ENCODE assay signal across 24 cellular contexts in genomic region chr6:90151827-90152449, GRCh38.
DNase-seq lines count a peak whose midpoint lies in the region; ATAC-seq, FAIRE-seq and TF ChIP-seq lines count a peak whose summit lies in the region.
"Had no signal": no experiment of that assay in that cellular context is flagged by ENCODE, and none has a peak within 500 bp of the region (broad histone marks: within the 10 kb centered on the region; RNA-seq: fewer than 3 reads in every experiment).

No MANE protein-coding gene starts in this region.

- H3K4me3 Mint-ChIP-seq in activated CD8-positive, alpha-beta T cell treated with anti-CD3 and anti-CD28 coated beads, Interleukin-2, amount 10 ng/mL, durations not matched to agents 7 days and 5 days: no peak overlapping the region
- H3K4me3 Mint-ChIP-seq: CD4-positive, alpha-beta T cell; GM23338 had no signal

- CTCF ChIA-PET in A549 (lab: Yijun Ruan, JAX): no interaction called here
- CTCF ChIA-PET in activated CD8-positive, alpha-beta T cell treated with anti-CD3 and anti-CD28 coated beads, Interleukin-2, amount 10 ng/mL, durations not matched to agents 7 days and 5 days (lab: Charles Lee): interaction anchor here (0.7 to 0.9 kb wide), 2 partner anchors 10 to 21 kb away, joined by 3 to 4 read pairs; no protein-coding TSS in a partner anchor

- POLR2A ChIA-PET in A549 (lab: Yijun Ruan, JAX): no interaction called here
- POLR2A ChIA-PET in activated CD8-positive, alpha-beta T cell treated with anti-CD3 and anti-CD28 coated beads, Interleukin-2, amount 10 ng/mL, durations not matched to agents 7 days and 5 days (lab: Charles Lee): no interaction called here

- H3K27ac ChIP-seq in A549 (no peak overlapping the region), keratinocyte (ENCODE audit: control insufficient read depth, insufficient read depth, low read length) (no peak overlapping the region), gastrocnemius medialis (no peak overlapping the region)
- H3K27ac ChIP-seq: BLaER1, SJSA1 had no signal

- H3K36me3 ChIP-seq in keratinocyte (ENCODE audit: control insufficient read depth in 2 of 2, extremely low read depth in 1 of 2, insufficient read depth in 2 of 2, low read length in 2 of 2): no peaks in the 10 kb centered on the region
- H3K36me3 ChIP-seq in gastrocnemius medialis: no peaks in the 10 kb centered on the region
- H3K36me3 ChIP-seq: BLaER1, HAP-1, SJSA1 had no signal

- H3K79me2 ChIP-seq in keratinocyte (ENCODE audit: control insufficient read depth, insufficient read depth, low read length): no peaks in the 10 kb centered on the region

- H3K4me1 ChIP-seq in A549 (no peaks in the 10 kb centered on the region), keratinocyte (ENCODE audit: control insufficient read depth, extremely low read depth, insufficient read depth, low read length) (peaks cover 6% of the 10 kb centered on the region), gastrocnemius medialis (peaks cover 5 to 8% of the 10 kb centered on the region in 2 donors)
- H3K4me1 ChIP-seq: BLaER1, HAP-1, SJSA1 had no signal

- H3K4me2 ChIP-seq in A549 (no peak overlapping the region), keratinocyte (ENCODE audit: control insufficient read depth, extremely low read depth, insufficient read depth, low read depth, low read length) (no peak overlapping the region)
- H3K4me2 ChIP-seq: BLaER1, GM23338 had no signal

- intact Hi-C loops in gastrocnemius medialis (cut with DNase I; ENCODE audit: low total_unique reads): no loop called here

- in situ Hi-C loops in gastrocnemius medialis (cut with MboI; ENCODE audit: low sequenced_read_pairs in 4 of 4): no loop called here

- no peak for ATAC-seq in A549
- ATAC-seq in activated CD8-positive, alpha-beta T cell treated with anti-CD3 and anti-CD28 coated beads, Interleukin-2, amount 10 ng/mL, durations not matched to agents 7 days and 5 days: no peak
- no peak for ATAC-seq in gastrocnemius medialis
- ATAC-seq: GM23338, Right ventricle myocardium inferior had no signal

- H3K27me3 ChIP-seq in keratinocyte (ENCODE audit: control insufficient read depth, extremely low read depth, insufficient read depth, low read length): no peaks in the 10 kb centered on the region
- H3K27me3 ChIP-seq in gastrocnemius medialis: no peaks in the 10 kb centered on the region
- H3K27me3 ChIP-seq: BLaER1, SJSA1 had no signal

- no peak overlapping the region for H3K9ac ChIP-seq in keratinocyte (ENCODE audit: control insufficient read depth, extremely low read depth, insufficient read depth, low read length)
- H3K9ac ChIP-seq: BLaER1 had no signal

- TF ChIP-seq EP300 in A549 (IDR thresholded peaks at IDR 0.05): no peak

- H2AFZ ChIP-seq in keratinocyte (ENCODE audit: control insufficient read depth, low read length): no peak overlapping the region
- H2AFZ ChIP-seq: GM23338 had no signal

- WGBS in A549 (ENCODE audit: missing lambda C conversion rate): 44% methylated on average over 4 of the region's 4 CpGs

- no peak for TF ChIP-seq CTCF in A549 (IDR thresholded peaks at IDR 0.05)
- TF ChIP-seq CTCF in keratinocyte (optimal IDR thresholded peaks at IDR 0.05 in 1 of 3, IDR thresholded peaks at IDR 0.05 in 1 of 3, conservative IDR thresholded peaks at IDR 0.05 in 1 of 3; ENCODE audit: extremely low read depth in 1 of 3, insufficient read depth in 2 of 3, low read length in 3 of 3): no peak
- no peak for TF ChIP-seq CTCF in gastrocnemius medialis (IDR thresholded peaks at IDR 0.05 in 4 of 5, conservative IDR thresholded peaks at IDR 0.05 in 1 of 5)

- H3K9me3 Mint-ChIP-seq in activated CD8-positive, alpha-beta T cell treated with anti-CD3 and anti-CD28 coated beads, Interleukin-2, amount 10 ng/mL, durations not matched to agents 7 days and 5 days (ENCODE audit: insufficient read depth): no peaks in the 10 kb centered on the region
- H3K9me3 Mint-ChIP-seq: CD4-positive, alpha-beta T cell; GM23338 had no signal

- H3K4me3 ChIP-seq in A549: no peak overlapping the region
- no peak overlapping the region for H3K4me3 ChIP-seq in keratinocyte (ENCODE audit: control insufficient read depth in 2 of 3, extremely low read depth in 1 of 3, insufficient read depth in 2 of 3, low read depth in 1 of 3, low read length in 3 of 3)
- no peak overlapping the region for H3K4me3 ChIP-seq in gastrocnemius medialis
- H3K4me3 ChIP-seq: BLaER1, GM23338, HAP-1, SJSA1 had no signal

- TF ChIP-seq POLR2A in A549 (IDR thresholded peaks at IDR 0.05; ENCODE audit: low read length): no peak
- no peak for TF ChIP-seq POLR2A in gastrocnemius medialis (IDR thresholded peaks at IDR 0.05)

- no peaks in the 10 kb centered on the region for H3K27me3 Mint-ChIP-seq in activated CD8-positive, alpha-beta T cell treated with anti-CD3 and anti-CD28 coated beads, Interleukin-2, amount 10 ng/mL, durations not matched to agents 7 days and 5 days (ENCODE audit: low read depth)
- H3K27me3 Mint-ChIP-seq: CD4-positive, alpha-beta T cell had no signal

- peaks cover 2% of the 10 kb centered on the region for H3K9me1 ChIP-seq in keratinocyte (ENCODE audit: control insufficient read depth, extremely low read depth, insufficient read depth, low read length)

- no peak for TF ChIP-seq RAD21 in A549 (conservative IDR thresholded peaks at IDR 0.05 in 1 of 2, IDR thresholded peaks at IDR 0.05 in 1 of 2)

- no peak overlapping the region for H3K27ac Mint-ChIP-seq in activated CD8-positive, alpha-beta T cell treated with anti-CD3 and anti-CD28 coated beads, Interleukin-2, amount 10 ng/mL, durations not matched to agents 7 days and 5 days
- H3K27ac Mint-ChIP-seq: CD4-positive, alpha-beta T cell; GM23338 had no signal

- no peak for DNase-seq in A549 (ENCODE audit: low read depth in 1 of 2, low spot score in 1 of 2)
- DNase-seq in DMS79 (lab: John Stamatoyannopoulos, UW): peak; percentile 15
- no peak for DNase-seq in keratinocyte (ENCODE audit: low read depth, low spot score)
- DNase-seq in activated CD8-positive, alpha-beta T cell treated with anti-CD3 and anti-CD28 coated beads, Interleukin-2, amount 10 ng/mL, durations not matched to agents 7 days and 5 days: no peak
- no peak for DNase-seq in GDM1 (lab: John Stamatoyannopoulos, UW)
- no peak for DNase-seq in gastrocnemius medialis
- DNase-seq: ACHN; CD4-positive, alpha-beta T cell; COR-L47; DND-41; KG1; NCI-H1092 treated with DMSO at 0.1 percent for 48 hours; NCI-H187; NCI-H524 treated with DMSO at 0.1 percent for 48 hours; OCI-M1; SW 1271 had no signal

- peaks cover 18% of the 10 kb centered on the region for H3K36me3 Mint-ChIP-seq in activated CD8-positive, alpha-beta T cell treated with anti-CD3 and anti-CD28 coated beads, Interleukin-2, amount 10 ng/mL, durations not matched to agents 7 days and 5 days (ENCODE audit: low read depth)

- dilution Hi-C loops in keratinocyte (cut with MboI; ENCODE audit: extremely low pct_ligation_motif_present, low sequenced_read_pairs): no loop called here

- no peaks in the 10 kb centered on the region for H4K20me1 ChIP-seq in keratinocyte (ENCODE audit: control insufficient read depth, extremely low read depth, insufficient read depth, low read length)

- peaks cover 67% of the 10 kb centered on the region for H3K4me1 Mint-ChIP-seq in activated CD8-positive, alpha-beta T cell treated with anti-CD3 and anti-CD28 coated beads, Interleukin-2, amount 10 ng/mL, durations not matched to agents 7 days and 5 days (ENCODE audit: low read depth)
- H3K4me1 Mint-ChIP-seq: GM23338 had no signal

- FAIRE-seq in A549 (lab: Jason Lieb, UNC) (no peak), keratinocyte (lab: Jason Lieb, UNC) (peak; percentile 76)
- FAIRE-seq: GM12892, GM18507 had no signal

- H3K9me3 ChIP-seq in A549 (no peaks in the 10 kb centered on the region), keratinocyte (ENCODE audit: control insufficient read depth, low read depth, low read length) (no peaks in the 10 kb centered on the region), gastrocnemius medialis (no peaks in the 10 kb centered on the region)
- H3K9me3 ChIP-seq: BLaER1, HAP-1, SJSA1 had no signal

TF ChIP-seq in A549, 52 proteins besides CTCF, POLR2A, EP300 and RAD21:
- peak; percentile 5 for TF ChIP-seq MAFK (IDR thresholded peaks at IDR 0.05; ENCODE audit: partially characterized antibody)
- TF ChIP-seq, protein P1, sequence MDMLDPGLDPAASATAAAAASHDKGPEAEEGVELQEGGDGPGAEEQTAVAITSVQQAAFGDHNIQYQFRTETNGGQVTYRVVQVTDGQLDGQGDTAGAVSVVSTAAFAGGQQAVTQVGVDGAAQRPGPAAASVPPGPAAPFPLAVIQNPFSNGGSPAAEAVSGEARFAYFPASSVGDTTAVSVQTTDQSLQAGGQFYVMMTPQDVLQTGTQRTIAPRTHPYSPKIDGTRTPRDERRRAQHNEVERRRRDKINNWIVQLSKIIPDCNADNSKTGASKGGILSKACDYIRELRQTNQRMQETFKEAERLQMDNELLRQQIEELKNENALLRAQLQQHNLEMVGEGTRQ (IDR thresholded peaks at IDR 0.05): no peak

TF ChIP-seq in PFSK-1, 5 proteins besides CTCF, POLR2A, EP300 and RAD21 (continues in another document):
- TF ChIP-seq POLR2AphosphoS5 (IDR thresholded peaks at IDR 0.05; ENCODE audit: low read depth, low read length): peak; percentile 38; the same call in 1 of the 2 replicates
- TF ChIP-seq, protein P2, sequence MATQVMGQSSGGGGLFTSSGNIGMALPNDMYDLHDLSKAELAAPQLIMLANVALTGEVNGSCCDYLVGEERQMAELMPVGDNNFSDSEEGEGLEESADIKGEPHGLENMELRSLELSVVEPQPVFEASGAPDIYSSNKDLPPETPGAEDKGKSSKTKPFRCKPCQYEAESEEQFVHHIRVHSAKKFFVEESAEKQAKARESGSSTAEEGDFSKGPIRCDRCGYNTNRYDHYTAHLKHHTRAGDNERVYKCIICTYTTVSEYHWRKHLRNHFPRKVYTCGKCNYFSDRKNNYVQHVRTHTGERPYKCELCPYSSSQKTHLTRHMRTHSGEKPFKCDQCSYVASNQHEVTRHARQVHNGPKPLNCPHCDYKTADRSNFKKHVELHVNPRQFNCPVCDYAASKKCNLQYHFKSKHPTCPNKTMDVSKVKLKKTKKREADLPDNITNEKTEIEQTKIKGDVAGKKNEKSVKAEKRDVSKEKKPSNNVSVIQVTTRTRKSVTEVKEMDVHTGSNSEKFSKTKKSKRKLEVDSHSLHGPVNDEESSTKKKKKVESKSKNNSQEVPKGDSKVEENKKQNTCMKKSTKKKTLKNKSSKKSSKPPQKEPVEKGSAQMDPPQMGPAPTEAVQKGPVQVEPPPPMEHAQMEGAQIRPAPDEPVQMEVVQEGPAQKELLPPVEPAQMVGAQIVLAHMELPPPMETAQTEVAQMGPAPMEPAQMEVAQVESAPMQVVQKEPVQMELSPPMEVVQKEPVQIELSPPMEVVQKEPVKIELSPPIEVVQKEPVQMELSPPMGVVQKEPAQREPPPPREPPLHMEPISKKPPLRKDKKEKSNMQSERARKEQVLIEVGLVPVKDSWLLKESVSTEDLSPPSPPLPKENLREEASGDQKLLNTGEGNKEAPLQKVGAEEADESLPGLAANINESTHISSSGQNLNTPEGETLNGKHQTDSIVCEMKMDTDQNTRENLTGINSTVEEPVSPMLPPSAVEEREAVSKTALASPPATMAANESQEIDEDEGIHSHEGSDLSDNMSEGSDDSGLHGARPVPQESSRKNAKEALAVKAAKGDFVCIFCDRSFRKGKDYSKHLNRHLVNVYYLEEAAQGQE (IDR thresholded peaks at IDR 0.05; ENCODE audit: insufficient read depth in 1 of 2, low read depth in 2 of 2, low read length in 2 of 2): no peak
- no peak for TF ChIP-seq FOXP2 (optimal IDR thresholded peaks at IDR 0.05; ENCODE audit: borderline replicate concordance, extremely low read depth, extremely low read length, insufficient read depth)
